25 cellular contexts compared by ENCODE assay signal in genomic region chr10:123777881-123778280, GRCh38.
"Had no signal": no experiment of that assay in that cellular context is flagged by ENCODE, and none has a peak within 500 bp of the region (broad histone marks: within the 10 kb centered on the region; RNA-seq: fewer than 3 reads in every experiment).

No MANE protein-coding gene starts in this region.

- H3K27ac ChIP-seq: HL-60, KMS-11, SJSA1, SK-N-MC had no signal

- H3K9me3 ChIP-seq: SJSA1 had no signal

- FAIRE-seq: HTR-8/SVneo, K562, RCC 7860 had no signal

- DNase-seq: Kasumi-1, MM.1S, NCI-H1092 treated with DMSO at 0.1 percent for 48 hours, NCI-H1436, NCI-H187, NCI-H2029, NCI-H2081 treated with DMSO at 0.1 percent for 48 hours, NCI-H2171, NCI-H226, NCI-H446, NCI-H510A, NCI-H524 treated with DMSO at 0.1 percent for 48 hours, NCI-H69, NCI-H774, Right ventricle myocardium superior, RPMI8226, SIG-M5 had no signal

- H3K4me3 Mint-ChIP-seq: IgD-negative memory B cell had no signal

- ATAC-seq: K562 had no signal

- H3K4me2 ChIP-seq: KMS-11 had no signal

- H3K27me3 ChIP-seq: SJSA1 had no signal

- H3K4me3 ChIP-seq: K562, SJSA1, SK-N-MC had no signal

- H3K9ac ChIP-seq: KMS-11 had no signal

- H3K4me1 Mint-ChIP-seq: IgD-negative memory B cell had no signal

- H3K36me3 ChIP-seq: SJSA1 had no signal

- H3K4me1 ChIP-seq: SJSA1 had no signal
